Comparison of ENCODE assay signal across 11 cellular contexts in the genomic region with DNA sequence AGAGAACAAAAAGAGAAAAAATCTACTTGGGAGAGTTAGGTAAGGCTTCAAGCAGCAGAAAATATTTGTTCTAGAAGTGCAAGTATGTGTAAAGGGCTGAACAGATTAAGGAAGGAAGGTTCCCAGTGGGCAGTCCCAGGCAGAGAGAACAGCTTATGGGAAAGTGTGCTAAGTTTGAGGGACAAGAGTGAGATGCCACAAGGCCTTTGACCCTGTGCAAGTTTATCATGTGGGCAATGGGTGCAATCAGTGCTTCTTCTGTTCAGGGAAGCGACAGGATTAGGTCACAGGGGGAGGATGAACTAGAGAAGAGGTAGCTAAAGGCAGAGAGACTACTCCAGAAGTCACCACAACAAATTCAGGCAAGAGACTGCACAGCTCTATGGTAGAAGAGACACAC. TPM values are rescaled to one million over a fixed set of nuclear protein-coding genes. Genes with fewer than 3 reads are reported as not detected.
DNase-seq lines count a peak whose midpoint lies in the region; ATAC-seq and TF ChIP-seq lines count a peak whose summit lies in the region.
"Had no signal": no experiment of that assay in that cellular context is flagged by ENCODE, and none has a peak within 500 bp of the region (broad histone marks: within the 10 kb centered on the region; RNA-seq: fewer than 3 reads in every experiment).

No MANE protein-coding gene starts in this region.

- no peak for DNase-seq in activated CD4-positive, alpha-beta T cell treated with anti-CD3 and anti-CD28 coated beads, Interleukin-2, amount 10 ng/mL, durations not matched to agents 7 days and 5 days
- no peak for DNase-seq in activated CD4-positive, alpha-beta T cell treated with anti-CD3 and anti-CD28 coated beads, Interleukin-2, amount 50 U/mL, for 4 hours
- peak; percentile 21 for DNase-seq in activated CD8-positive, alpha-beta T cell treated with anti-CD3 and anti-CD28 coated beads, Interleukin-2, amount 10 ng/mL, durations not matched to agents 7 days and 5 days
- DNase-seq in left lung (peak in 1 of 2 donors; percentile 47), DMS114 treated with DMSO at 0.1 percent for 48 hours (lab: John Stamatoyannopoulos, UW; ENCODE audit: unreplicated experiment) (no peak), UCSD-AML1 (lab: John Stamatoyannopoulos, UW; ENCODE audit: unreplicated experiment) (no peak)
- no peak for DNase-seq in stimulated activated naive CD8-positive, alpha-beta T cell treated with anti-CD3 and anti-CD28 coated beads, Interleukin-15, amount 100 ng/mL, for 72 hours
- DNase-seq: DMS79 treated with DMSO at 0.1 percent for 48 hours, NCI-H1105 had no signal

- no peaks in the 10 kb centered on the region for H3K9me3 Mint-ChIP-seq in activated CD4-positive, alpha-beta T cell treated with anti-CD3 and anti-CD28 coated beads, Interleukin-2, amount 10 ng/mL, durations not matched to agents 7 days and 5 days
- no peaks in the 10 kb centered on the region for H3K9me3 Mint-ChIP-seq in activated CD8-positive, alpha-beta T cell treated with anti-CD3 and anti-CD28 coated beads, Interleukin-2, amount 10 ng/mL, durations not matched to agents 7 days and 5 days (ENCODE audit: insufficient read depth)
- no peaks in the 10 kb centered on the region for H3K9me3 Mint-ChIP-seq in stimulated activated naive CD8-positive, alpha-beta T cell treated with anti-CD3 and anti-CD28 coated beads, Interleukin-15, amount 100 ng/mL, for 72 hours

- CTCF ChIA-PET in activated CD4-positive, alpha-beta T cell treated with anti-CD3 and anti-CD28 coated beads, Interleukin-2, amount 10 ng/mL, durations not matched to agents 7 days and 5 days (lab: Charles Lee): interaction anchor here (1.0 to 4.1 kb wide), 7 partner anchors 10 to 160 kb away, joined by 3 to 22 read pairs (median 7); no protein-coding TSS in a partner anchor
- CTCF ChIA-PET in activated CD8-positive, alpha-beta T cell treated with anti-CD3 and anti-CD28 coated beads, Interleukin-2, amount 10 ng/mL, durations not matched to agents 7 days and 5 days (lab: Charles Lee): interaction anchor here (1.1 to 5.1 kb wide), 8 partner anchors 9 to 35 kb away, joined by 3 to 28 read pairs (median 14); no protein-coding TSS in a partner anchor

- no peak for TF ChIP-seq CTCF in left lung (IDR thresholded peaks at IDR 0.05)

- H3K27me3 Mint-ChIP-seq in activated CD4-positive, alpha-beta T cell treated with anti-CD3 and anti-CD28 coated beads, Interleukin-2, amount 10 ng/mL, durations not matched to agents 7 days and 5 days: no peaks in the 10 kb centered on the region
- H3K27me3 Mint-ChIP-seq in activated CD8-positive, alpha-beta T cell treated with anti-CD3 and anti-CD28 coated beads, Interleukin-2, amount 10 ng/mL, durations not matched to agents 7 days and 5 days (ENCODE audit: low read depth): no peaks in the 10 kb centered on the region
- H3K27me3 Mint-ChIP-seq in stimulated activated naive CD8-positive, alpha-beta T cell treated with anti-CD3 and anti-CD28 coated beads, Interleukin-15, amount 100 ng/mL, for 72 hours: no peaks in the 10 kb centered on the region

- no peaks in the 10 kb centered on the region for H3K27me3 ChIP-seq in left lung

- peak overlapping the region; percentile 39 to 71 for H3K27ac ChIP-seq in left lung

- no peak overlapping the region for H3K4me3 ChIP-seq in left lung

- no peaks in the 10 kb centered on the region for H3K36me3 ChIP-seq in left lung

- peak; percentile 8 for ATAC-seq in activated CD8-positive, alpha-beta T cell treated with anti-CD3 and anti-CD28 coated beads, Interleukin-2, amount 10 ng/mL, durations not matched to agents 7 days and 5 days
- peak; percentile 76 for ATAC-seq in left lung
- ATAC-seq in stimulated activated naive CD8-positive, alpha-beta T cell treated with anti-CD3 and anti-CD28 coated beads, Interleukin-15, amount 100 ng/mL, for 72 hours: no peak
- ATAC-seq in HG03439 (IDR thresholded peaks at IDR 0.05; ENCODE audit: unreplicated experiment): no peak
- ATAC-seq: sciatic nerve had no signal

- intact Hi-C loops in left lung (cut with DNase I): no loop called here

- peak overlapping the region; percentile 80 for H3K27ac Mint-ChIP-seq in activated CD4-positive, alpha-beta T cell treated with anti-CD3 and anti-CD28 coated beads, Interleukin-2, amount 10 ng/mL, durations not matched to agents 7 days and 5 days
- H3K27ac Mint-ChIP-seq in activated CD8-positive, alpha-beta T cell treated with anti-CD3 and anti-CD28 coated beads, Interleukin-2, amount 10 ng/mL, durations not matched to agents 7 days and 5 days: peak overlapping the region; percentile 74
- H3K27ac Mint-ChIP-seq in stimulated activated naive CD8-positive, alpha-beta T cell treated with anti-CD3 and anti-CD28 coated beads, Interleukin-15, amount 100 ng/mL, for 72 hours: peak overlapping the region; percentile 31 to 80

- H3K4me3 Mint-ChIP-seq in activated CD4-positive, alpha-beta T cell treated with anti-CD3 and anti-CD28 coated beads, Interleukin-2, amount 10 ng/mL, durations not matched to agents 7 days and 5 days: peak overlapping the region; percentile 43
- peak overlapping the region; percentile 1 for H3K4me3 Mint-ChIP-seq in activated CD8-positive, alpha-beta T cell treated with anti-CD3 and anti-CD28 coated beads, Interleukin-2, amount 10 ng/mL, durations not matched to agents 7 days and 5 days
- peak overlapping the region; percentile 40 to 84 for H3K4me3 Mint-ChIP-seq in stimulated activated naive CD8-positive, alpha-beta T cell treated with anti-CD3 and anti-CD28 coated beads, Interleukin-15, amount 100 ng/mL, for 72 hours

- POLR2A ChIA-PET in activated CD4-positive, alpha-beta T cell treated with anti-CD3 and anti-CD28 coated beads, Interleukin-2, amount 10 ng/mL, durations not matched to agents 7 days and 5 days (lab: Charles Lee): no interaction called here
- POLR2A ChIA-PET in activated CD8-positive, alpha-beta T cell treated with anti-CD3 and anti-CD28 coated beads, Interleukin-2, amount 10 ng/mL, durations not matched to agents 7 days and 5 days (lab: Charles Lee): interaction anchor here (1.5 to 7.3 kb wide), 4 partner anchors 9 to 279 kb away, joined by 5 to 98 read pairs (median 20); partner anchors contain the start of gene MYL12A

- peaks cover 91% of the 10 kb centered on the region for H3K4me1 Mint-ChIP-seq in activated CD4-positive, alpha-beta T cell treated with anti-CD3 and anti-CD28 coated beads, Interleukin-2, amount 10 ng/mL, durations not matched to agents 7 days and 5 days
- H3K4me1 Mint-ChIP-seq in activated CD8-positive, alpha-beta T cell treated with anti-CD3 and anti-CD28 coated beads, Interleukin-2, amount 10 ng/mL, durations not matched to agents 7 days and 5 days (ENCODE audit: low read depth): peaks cover 92% of the 10 kb centered on the region
- peaks cover 95% of the 10 kb centered on the region for H3K4me1 Mint-ChIP-seq in stimulated activated naive CD8-positive, alpha-beta T cell treated with anti-CD3 and anti-CD28 coated beads, Interleukin-15, amount 100 ng/mL, for 72 hours

- H3K9me3 ChIP-seq in left lung: no peaks in the 10 kb centered on the region

- H3K36me3 Mint-ChIP-seq in activated CD4-positive, alpha-beta T cell treated with anti-CD3 and anti-CD28 coated beads, Interleukin-2, amount 10 ng/mL, durations not matched to agents 7 days and 5 days (ENCODE audit: low read depth): peaks cover 74% of the 10 kb centered on the region
- peaks cover 67% of the 10 kb centered on the region for H3K36me3 Mint-ChIP-seq in activated CD8-positive, alpha-beta T cell treated with anti-CD3 and anti-CD28 coated beads, Interleukin-2, amount 10 ng/mL, durations not matched to agents 7 days and 5 days (ENCODE audit: low read depth)

- peaks cover 19 to 77% of the 10 kb centered on the region in 2 donors for H3K4me1 ChIP-seq in left lung

RNA-seq across cellular contexts. Expression of gene LPIN2, which starts 44.4 kb away (rescaled TPM):
- 100 to 1,000 TPM in 1 of 2 experiments, 10 to 100 TPM in 1; 99.6 to 106 TPM for total RNA-seq in activated CD4-positive, alpha-beta T cell treated with anti-CD3 and anti-CD28 coated beads, Interleukin-2, amount 10 ng/mL, durations not matched to agents 7 days and 5 days
- total RNA-seq in activated CD8-positive, alpha-beta T cell treated with anti-CD3 and anti-CD28 coated beads, Interleukin-2, amount 10 ng/mL, durations not matched to agents 7 days and 5 days: 10 to 100 TPM; 77.5 TPM
- 10 to 100 TPM; 47.3 to 63.2 TPM for total RNA-seq in left lung

Comparison
In these comparisons a context has a peak if more than half of its experiments do, and no peak if none do; other contexts are left out.
1. H3K4me3 Mint-ChIP-seq: peak in every context shown above with its lines; median percentile 62 in stimulated activated naive CD8-positive, alpha-beta T cell treated with anti-CD3 and anti-CD28 coated beads, Interleukin-15, amount 100 ng/mL, for 72 hours; 43 in activated CD4-positive, alpha-beta T cell treated with anti-CD3 and anti-CD28 coated beads, Interleukin-2, amount 10 ng/mL, durations not matched to agents 7 days and 5 days; 1 in activated CD8-positive, alpha-beta T cell treated with anti-CD3 and anti-CD28 coated beads, Interleukin-2, amount 10 ng/mL, durations not matched to agents 7 days and 5 days.
2. ATAC-seq: peak in activated CD8-positive, alpha-beta T cell treated with anti-CD3 and anti-CD28 coated beads, Interleukin-2, amount 10 ng/mL, durations not matched to agents 7 days and 5 days (single experiment) and left lung (single experiment); none in stimulated activated naive CD8-positive, alpha-beta T cell treated with anti-CD3 and anti-CD28 coated beads, Interleukin-15, amount 100 ng/mL, for 72 hours (single experiment) and HG03439 (single experiment).
3. Peak in every context shown above with its lines, with median percentiles within 50 percentile points of each other: H3K27ac Mint-ChIP-seq.